24 cellular contexts compared by ENCODE assay signal in the genomic region with DNA sequence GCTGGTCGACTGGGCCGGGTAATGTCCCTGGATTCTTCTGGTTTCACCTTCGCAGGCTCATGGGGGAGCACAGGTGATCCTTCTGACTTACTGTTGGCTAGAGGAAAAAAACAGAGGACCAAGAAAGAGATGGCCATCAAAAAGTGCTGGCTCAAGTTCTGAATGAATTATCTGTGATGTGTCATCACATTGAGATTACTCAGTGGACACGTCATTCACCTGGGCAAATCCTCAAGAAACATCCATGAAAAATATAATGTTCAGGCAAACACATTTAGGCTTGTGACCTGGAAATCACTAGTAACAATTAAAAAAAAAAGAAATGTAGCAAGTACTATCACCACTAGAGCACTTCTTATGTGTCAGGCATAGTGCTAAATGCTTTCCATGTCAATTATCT.
DNase-seq lines count a peak whose midpoint lies in the region; ATAC-seq and TF ChIP-seq lines count a peak whose summit lies in the region.
"Had no signal": no experiment of that assay in that cellular context is flagged by ENCODE, and none has a peak within 500 bp of the region (broad histone marks: within the 10 kb centered on the region; RNA-seq: fewer than 3 reads in every experiment).

No MANE protein-coding gene starts in this region.

- POLR2A ChIA-PET in MCF 10A (lab: Yijun Ruan, JAX) (no interaction called here), RWPE1 (lab: Yijun Ruan, JAX; ENCODE audit: low non-redundant PET) (no interaction called here)

- H3K27ac Mint-ChIP-seq in MCF 10A (ENCODE audit: low read depth, unreplicated experiment), result peak overlapping the region; percentile 46
- H3K27ac Mint-ChIP-seq: CD14-positive monocyte; dendritic cell treated with granulocyte-macrophage colony-stimulating factor and Interleukin-4, amounts not matched to agents 40 ng/mL and 50 ng/mL, for 4 days had no signal

- H3K36me3 Mint-ChIP-seq in MCF 10A (ENCODE audit: insufficient read depth, unreplicated experiment), result peaks cover 6% of the 10 kb centered on the region
- H3K36me3 Mint-ChIP-seq: CD14-positive monocyte had no signal

- no peaks in the 10 kb centered on the region for H3K36me3 ChIP-seq in breast epithelium

- H3K27me3 ChIP-seq in breast epithelium, result no peaks in the 10 kb centered on the region
- H3K27me3 ChIP-seq: gastrocnemius medialis, stomach, transverse colon had no signal

- H3K4me1 Mint-ChIP-seq in MCF 10A (ENCODE audit: insufficient read depth, unreplicated experiment), result peaks cover 12% of the 10 kb centered on the region
- H3K4me1 Mint-ChIP-seq: CD14-positive monocyte had no signal

- DNase-seq in MCF 10A (ENCODE audit: unreplicated experiment) (peak; percentile 66), breast epithelium (ENCODE audit: low spot score in 2 of 2) (no peak), RWPE1 (ENCODE audit: low spot score) (peak; percentile 69), epithelial cell of prostate (ENCODE audit: low read depth, low spot score) (peak; percentile 10), NCI-H748 (lab: John Stamatoyannopoulos, UW; ENCODE audit: unreplicated experiment) (no peak)
- DNase-seq: activated CD4-positive, CD25-positive, alpha-beta regulatory T cell treated with anti-CD3 and anti-CD28 coated beads, Interleukin-2, amount 50 U/mL, for 72 hours; activated T-cell treated with anti-CD3 and anti-CD28 coated beads, Interleukin-2, amount 50 U/mL, for 48 hours; gastrocnemius medialis; GDM1; KG1; kidney; NCI-H187 treated with DMSO at 0.1 percent for 48 hours; NCI-H2227 treated with DMSO at 0.1 percent for 48 hours; occipital lobe; stimulated activated CD4-positive, alpha-beta T cell treated with anti-CD3 and anti-CD28 coated beads, Interleukin-4, amount 100 ng/mL, for 4 hours; stomach; transverse colon had no signal

- no peak for TF ChIP-seq CTCF in MCF 10A (IDR thresholded peaks at IDR 0.05; ENCODE audit: unreplicated experiment)
- TF ChIP-seq CTCF in breast epithelium (IDR thresholded peaks at IDR 0.05), result no peak
- no peak for TF ChIP-seq CTCF in RWPE1 (conservative IDR thresholded peaks at IDR 0.05; ENCODE audit: low read depth)

- CTCF ChIA-PET in MCF 10A (lab: Yijun Ruan, JAX) (no interaction called here), RWPE1 (lab: Yijun Ruan, JAX) (no interaction called here)

- no peak for TF ChIP-seq POLR2A in breast epithelium (IDR thresholded peaks at IDR 0.05)

- no peak overlapping the region for H3K4me3 ChIP-seq in breast epithelium
- H3K4me3 ChIP-seq: gastrocnemius medialis, SK-N-MC, stomach, transverse colon had no signal

- no peaks in the 10 kb centered on the region for H3K4me1 ChIP-seq in breast epithelium
- H3K4me1 ChIP-seq: gastrocnemius medialis, stomach, transverse colon had no signal

- ATAC-seq in esophagus mucosa (no peak), HG03280 (IDR thresholded peaks at IDR 0.05; ENCODE audit: unreplicated experiment) (no peak), HG03342 (IDR thresholded peaks at IDR 0.05; ENCODE audit: unreplicated experiment) (no peak)
- ATAC-seq: activated naive CD4-positive, alpha-beta T cell treated with anti-CD3 and anti-CD28 coated beads, Interleukin-2, amount 50 U/mL, for 72 hours; gastrocnemius medialis had no signal

- no peaks in the 10 kb centered on the region for H3K9me3 ChIP-seq in breast epithelium
- H3K9me3 ChIP-seq: gastrocnemius medialis, stomach, transverse colon had no signal

- no TSS peak for BruUV-seq in MCF 10A (replicated peaks; lab: Mats Ljungman, UMichigan)

- H3K9me3 Mint-ChIP-seq in MCF 10A (ENCODE audit: unreplicated experiment), result no peaks in the 10 kb centered on the region
- H3K9me3 Mint-ChIP-seq: activated naive CD4-positive, alpha-beta T cell treated with anti-CD3 and anti-CD28 coated beads, Interleukin-2, amount 50 U/mL, for 72 hours; CD14-positive monocyte; dendritic cell treated with granulocyte-macrophage colony-stimulating factor and Interleukin-4, amounts not matched to agents 40 ng/mL and 50 ng/mL, for 4 days had no signal

- no peak overlapping the region for H3K4me3 Mint-ChIP-seq in MCF 10A (ENCODE audit: unreplicated experiment)
- H3K4me3 Mint-ChIP-seq: CD14-positive monocyte; dendritic cell treated with granulocyte-macrophage colony-stimulating factor and Interleukin-4, amounts not matched to agents 40 ng/mL and 50 ng/mL, for 4 days had no signal

- no peaks in the 10 kb centered on the region for H3K27me3 Mint-ChIP-seq in MCF 10A (ENCODE audit: insufficient read depth, unreplicated experiment)
- H3K27me3 Mint-ChIP-seq: dendritic cell treated with granulocyte-macrophage colony-stimulating factor and Interleukin-4, amounts not matched to agents 40 ng/mL and 50 ng/mL, for 4 days had no signal

- intact Hi-C loops in MCF 10A (cut with micrococcal nuclease), result no loop called here
- intact Hi-C loops in breast epithelium (cut with DNase I; ENCODE audit: low total_unique reads), result no loop called here

- H3K27ac ChIP-seq in breast epithelium, result no peak overlapping the region
- no peak overlapping the region for H3K27ac ChIP-seq in RWPE1
- no peak overlapping the region for H3K27ac ChIP-seq in epithelial cell of prostate
- H3K27ac ChIP-seq: gastrocnemius medialis, SK-N-MC, stomach, transverse colon had no signal

Comparison
In these comparisons a context has a peak if more than half of its experiments do, and no peak if none do; other contexts are left out.
1. DNase-seq: peak in MCF 10A (single experiment), RWPE1 (single experiment) and epithelial cell of prostate (single experiment); none in breast epithelium (0 of 2) and NCI-H748 (single experiment).